In genomic region chr20:44691424-44692423, GRCh38 we compare ENCODE assay signal across 14 cellular contexts. TPM values are rescaled to one million over a fixed set of nuclear protein-coding genes. Genes with fewer than 3 reads are reported as not detected.
DNase-seq lines count a peak whose midpoint lies in the region; ATAC-seq and TF ChIP-seq lines count a peak whose summit lies in the region.
"Had no signal": no experiment of that assay in that cellular context is flagged by ENCODE, and none has a peak within 500 bp of the region (broad histone marks: within the 10 kb centered on the region; RNA-seq: fewer than 3 reads in every experiment).

No MANE protein-coding gene starts in this region.

- 89% methylated on average over 4 of the region's 7 CpGs for WGBS in mammary epithelial cell (ENCODE audit: low coverage, missing lambda C conversion rate)

- H3K9ac ChIP-seq in mammary epithelial cell (ENCODE audit: insufficient read depth, low read length), result no peak overlapping the region

- H3K36me3 Mint-ChIP-seq in osteocyte (ENCODE audit: unreplicated experiment), result peaks cover 3% of the 10 kb centered on the region

- H2AFZ ChIP-seq in mammary epithelial cell (ENCODE audit: low read depth, low read length), result no peak overlapping the region

- H3K9me3 Mint-ChIP-seq in osteocyte (ENCODE audit: unreplicated experiment), result peaks cover 11% of the 10 kb centered on the region
- H3K9me3 Mint-ChIP-seq: T-helper 1 cell treated with Interleukin-12 subunit alpha and Interleukin-12 subunit beta and Interleukin-4 antibody, amounts not matched to agents 30 μg/mL and 1 μg/mL, for 36 hours had no signal

- H3K27me3 ChIP-seq in breast epithelium (no peaks in the 10 kb centered on the region), mammary epithelial cell (ENCODE audit: insufficient read depth, low read length) (no peaks in the 10 kb centered on the region)

- H3K79me2 ChIP-seq in mammary epithelial cell (ENCODE audit: insufficient read depth, low read length), result no peaks in the 10 kb centered on the region

- H3K36me3 ChIP-seq in breast epithelium (no peaks in the 10 kb centered on the region), mammary epithelial cell (ENCODE audit: insufficient read depth, low read length) (no peaks in the 10 kb centered on the region)

- POLR2A ChIA-PET in GM10248 (lab: Yijun Ruan, JAX), result no interaction called here

- TF ChIP-seq CTCF in breast epithelium (IDR thresholded peaks at IDR 0.05) (no peak), mammary epithelial cell (conservative IDR thresholded peaks at IDR 0.05 in 1 of 2, IDR thresholded peaks at IDR 0.05 in 1 of 2; ENCODE audit: extremely low read depth in 1 of 2, insufficient read depth in 1 of 2, low read depth in 1 of 2, low read length in 2 of 2) (no peak), foreskin fibroblast (IDR thresholded peaks at IDR 0.05; ENCODE audit: low read depth, low read length) (no peak), osteocyte (IDR thresholded peaks at IDR 0.05) (no peak), GM10248 (IDR thresholded peaks at IDR 0.05; ENCODE audit: control extremely low read depth, extremely low read depth, low read depth, missing control alignments) (no peak)

- peaks cover 67% of the 10 kb centered on the region for H3K4me1 Mint-ChIP-seq in osteocyte (ENCODE audit: unreplicated experiment)

- DNase-seq in breast epithelium (ENCODE audit: low spot score in 2 of 2) (no peak), mammary epithelial cell (no peak), foreskin fibroblast (peak; percentile 57 to 91), osteocyte (ENCODE audit: extremely low spot score, unreplicated experiment) (no peak), GM10248 (ENCODE audit: extremely low spot score) (no peak)
- DNase-seq in effector CD4-positive, alpha-beta T cell, result no peak
- DNase-seq: activated CD4-positive, alpha-beta T cell treated with anti-CD3 and anti-CD28 coated beads, Interleukin-2, amount 10 ng/mL, durations not matched to agents 7 days and 5 days; activated effector memory CD4-positive, alpha-beta T cell treated with anti-CD3 and anti-CD28 coated beads, Interleukin-2, amount 50 U/mL, for 16 hours; NCI-H2081 treated with DMSO at 0.1 percent for 48 hours had no signal

- H3K27ac Mint-ChIP-seq in osteocyte (ENCODE audit: unreplicated experiment), result peak overlapping the region; percentile 95
- H3K27ac Mint-ChIP-seq: activated CD4-positive, alpha-beta T cell treated with anti-CD3 and anti-CD28 coated beads, Interleukin-2, amount 10 ng/mL, durations not matched to agents 7 days and 5 days; T-helper 1 cell treated with Interleukin-12 subunit alpha and Interleukin-12 subunit beta and Interleukin-4 antibody, amounts not matched to agents 30 μg/mL and 1 μg/mL, for 36 hours had no signal

- dilution Hi-C loops in mammary epithelial cell (cut with HindIII; ENCODE audit: low sequenced_read_pairs), result loop anchor here (5.0 kb wide), 1 partner anchor 46 kb away; no protein-coding TSS in a partner anchor

- BruUV-seq in mammary epithelial cell (replicated peaks; lab: Mats Ljungman, UMichigan), result no TSS peak

- ATAC-seq in activated CD4-positive, CD25-positive, alpha-beta regulatory T cell treated with anti-CD3 and anti-CD28 coated beads, Interleukin-2, amount 50 U/mL, for 24 hours, result no peak
- no peak for ATAC-seq in HG03159 (IDR thresholded peaks at IDR 0.05; ENCODE audit: unreplicated experiment)

- intact Hi-C loops in breast epithelium (cut with DNase I; ENCODE audit: low total_unique reads) (no loop called here), mammary epithelial cell (cut with micrococcal nuclease) (loop anchor here (2.0 kb wide), 1 partner anchor 175 kb away; no protein-coding TSS in a partner anchor)

- H3K27ac ChIP-seq in breast epithelium (peak overlapping the region; percentile 50 to 84), mammary epithelial cell (ENCODE audit: insufficient read depth, low read depth, low read length) (no peak overlapping the region)
- H3K27ac ChIP-seq: 22Rv1 had no signal

- H3K4me2 ChIP-seq in mammary epithelial cell (ENCODE audit: insufficient read depth, low read depth, low read length), result no peak overlapping the region

- no peaks in the 10 kb centered on the region for H4K20me1 ChIP-seq in mammary epithelial cell (ENCODE audit: insufficient read depth, low read length)

- H3K4me3 ChIP-seq in breast epithelium (no peak overlapping the region), mammary epithelial cell (replicated peaks in 1 of 3; ENCODE audit: insufficient read depth in 1 of 3, low read depth in 2 of 3, low read length in 3 of 3) (no peak overlapping the region), foreskin fibroblast (ENCODE audit: low read depth in 1 of 2, low read length in 2 of 2) (no peak overlapping the region)

- no peaks in the 10 kb centered on the region for H3K27me3 Mint-ChIP-seq in osteocyte (ENCODE audit: unreplicated experiment)
- H3K27me3 Mint-ChIP-seq: activated CD4-positive, alpha-beta T cell treated with anti-CD3 and anti-CD28 coated beads, Interleukin-2, amount 10 ng/mL, durations not matched to agents 7 days and 5 days had no signal

- TF ChIP-seq POLR2A in breast epithelium (IDR thresholded peaks at IDR 0.05), result no peak

- H3K9me3 ChIP-seq in breast epithelium (no peaks in the 10 kb centered on the region), mammary epithelial cell (replicated peaks; ENCODE audit: insufficient read depth, low read length) (peaks cover 4% of the 10 kb centered on the region)

- H3K4me1 ChIP-seq in breast epithelium (peaks cover 0 to 3% of the 10 kb centered on the region in 2 donors), mammary epithelial cell (ENCODE audit: insufficient read depth, low read length) (peaks cover 14% of the 10 kb centered on the region)

- CTCF ChIA-PET in mammary epithelial cell (lab: Charles Lee; ENCODE audit: low non-redundant PET) (no interaction called here), GM10248 (lab: Yijun Ruan, JAX) (interaction anchor here (0.9 to 8.9 kb wide), 4 partner anchors 8 to 41 kb away, joined by 3 to 68 read pairs (median 6); no protein-coding TSS in a partner anchor)

- in situ Hi-C loops in mammary epithelial cell (cut with MboI; ENCODE audit: low sequenced_read_pairs in 2 of 2), result no loop called here

- H3K4me3 Mint-ChIP-seq in osteocyte (ENCODE audit: unreplicated experiment), result no peak overlapping the region
- H3K4me3 Mint-ChIP-seq: activated CD4-positive, alpha-beta T cell treated with anti-CD3 and anti-CD28 coated beads, Interleukin-2, amount 10 ng/mL, durations not matched to agents 7 days and 5 days; T-helper 1 cell treated with Interleukin-12 subunit alpha and Interleukin-12 subunit beta and Interleukin-4 antibody, amounts not matched to agents 30 μg/mL and 1 μg/mL, for 36 hours had no signal

RNA-seq across cellular contexts. Expression of gene CCN5, which starts 23.4 kb away (rescaled TPM):
- total RNA-seq in breast epithelium (1,000 to 10,000 TPM in 1 of 3 donors, 10 to 100 TPM in 2; 16.1 to 1,283 (median 39.0) TPM), mammary epithelial cell (under 1 TPM in 1 of 2 donors, not detected in 1; 0.67 TPM), osteocyte (18.2 and 24.0 TPM in 2 replicates)
- not detected for polyA plus RNA-seq in mammary epithelial cell
- polyA minus RNA-seq in mammary epithelial cell, result not detected
- total RNA-seq: activated CD4-positive, alpha-beta T cell treated with anti-CD3 and anti-CD28 coated beads, Interleukin-2, amount 10 ng/mL, durations not matched to agents 7 days and 5 days; bronchial epithelial cell had no signal

RNA-seq across cellular contexts. Expression of gene ADA, which starts 40.2 kb away (rescaled TPM):
- total RNA-seq in breast epithelium, result 10 to 100 TPM in 2 of 3 donors, 1 to 10 TPM in 1; 5.7 to 46.2 (median 11.5) TPM
- total RNA-seq in mammary epithelial cell, result 10 to 100 TPM in 1 of 2 donors, 1 to 10 TPM in 1; 4.2 to 10.5 TPM
- 23.0 TPM for polyA plus RNA-seq in mammary epithelial cell
- 9.3 TPM for polyA minus RNA-seq in mammary epithelial cell
- total RNA-seq in osteocyte, result 177 and 185 TPM in 2 replicates

RNA-seq across cellular contexts. Expression of gene KCNK15, which starts 53.9 kb away (rescaled TPM):
- total RNA-seq in breast epithelium (1 to 10 TPM; 5.0 to 7.3 (median 5.6) TPM), mammary epithelial cell (1 to 10 TPM in 1 of 2 donors, under 1 TPM in 1; 0.31 to 1.0 TPM), osteocyte (17.5 and 21.5 TPM in 2 replicates)
- polyA plus RNA-seq in mammary epithelial cell, result 0.40 TPM
- polyA minus RNA-seq in mammary epithelial cell, result not detected
- total RNA-seq: activated CD4-positive, alpha-beta T cell treated with anti-CD3 and anti-CD28 coated beads, Interleukin-2, amount 10 ng/mL, durations not matched to agents 7 days and 5 days had no signal

Comparison
In these comparisons a context has a peak if more than half of its experiments do, and no peak if none do; other contexts are left out.
1. RNA of gene CCN5, which starts 23.4 kb away (total RNA-seq): 16.1 to 1,283 TPM in breast epithelium and 18.2 to 24.0 TPM in osteocyte; 0.67 TPM in mammary epithelial cell; every median in the first group is over 10 times any median in the second.
2. DNase-seq: peak in foreskin fibroblast (2 of 2); none in breast epithelium (0 of 2), mammary epithelial cell (single experiment), osteocyte (single experiment), GM10248 (single experiment) and effector CD4-positive, alpha-beta T cell (single experiment).